ENCODE assay signal across 14 cellular contexts in the genomic region with DNA sequence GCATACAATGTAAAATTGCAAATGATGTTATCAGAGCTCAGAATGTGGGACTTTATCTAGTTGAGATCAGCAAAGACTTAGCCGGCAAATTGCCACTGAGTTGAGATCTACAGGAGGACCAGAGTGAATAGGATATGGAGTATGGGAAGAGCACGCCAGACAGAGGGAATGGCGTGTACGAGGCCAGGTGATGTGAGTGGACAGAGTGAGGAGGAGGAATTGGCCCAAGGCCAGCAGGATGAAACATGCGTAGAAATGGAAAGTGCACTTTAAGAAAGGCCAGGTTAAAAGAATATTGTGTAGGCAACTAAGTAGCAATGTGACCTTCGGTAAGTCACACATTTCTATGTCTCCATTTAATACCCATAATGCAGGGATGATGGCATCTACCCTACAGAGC.
DNase-seq lines count a peak whose midpoint lies in the region; ATAC-seq and TF ChIP-seq lines count a peak whose summit lies in the region.
"Had no signal": no experiment of that assay in that cellular context is flagged by ENCODE, and none has a peak within 500 bp of the region (broad histone marks: within the 10 kb centered on the region; RNA-seq: fewer than 3 reads in every experiment).

No MANE protein-coding gene starts in this region.

- H2BK15ac ChIP-seq in mesendoderm (replicated peaks; ENCODE audit: low read depth) = no peak overlapping the region

- TF ChIP-seq POLR2A in heart left ventricle (IDR thresholded peaks at IDR 0.05) (no peak), transverse colon (IDR thresholded peaks at IDR 0.05) (no peak)

- H2BK5ac ChIP-seq in mesendoderm (ENCODE audit: low read length) = no peak overlapping the region

- no peak overlapping the region for H3K4me3 ChIP-seq in cardiac muscle cell
- H3K4me3 ChIP-seq in heart left ventricle = no peak overlapping the region
- H3K4me3 ChIP-seq in mesendoderm (ENCODE audit: low read length) = no peak overlapping the region
- no peak overlapping the region for H3K4me3 ChIP-seq in transverse colon
- H3K4me3 ChIP-seq: BLaER1 treated with 17β-estradiol and CSF1 and Interleukin-3, amounts not matched to agents 10 nM and 100 nM; HAP-1 had no signal

- 63 to 78% (median 69%) methylated on average over 6 of the region's 6 CpGs for WGBS in heart left ventricle, 4 donors
- WGBS in mesendoderm (ENCODE audit: extremely low coverage, insufficient coverage, low lambda C conversion rate) = no CpG with 5 or more reads among the region's 6 CpGs
- 81 to 84% methylated on average over 6 of the region's 6 CpGs for WGBS in transverse colon (ENCODE audit: low coverage in 1 of 2), 2 donors

- no peak overlapping the region for H2AK5ac ChIP-seq in mesendoderm (ENCODE audit: low read length)

- intact Hi-C loops in cardiac septum (cut with DNase I) (no loop called here), heart left ventricle (cut with DNase I) (no loop called here), transverse colon (cut with DNase I; ENCODE audit: low total_unique reads) (no loop called here)

- no peaks in the 10 kb centered on the region for H3K79me2 ChIP-seq in mesendoderm (ENCODE audit: control insufficient read depth, insufficient read depth, low read length)

- H3K36me3 ChIP-seq in cardiac muscle cell (peaks cover 75% of the 10 kb centered on the region), heart left ventricle (peaks cover 0 to 86% (median 0%) of the 10 kb centered on the region in 9 donors), mesendoderm (ENCODE audit: control insufficient read depth, insufficient read depth, low read length) (no peaks in the 10 kb centered on the region), transverse colon (no peaks in the 10 kb centered on the region)
- H3K36me3 ChIP-seq: BLaER1 treated with 17β-estradiol and CSF1 and Interleukin-3, amounts not matched to agents 10 nM and 100 nM; HAP-1 had no signal

- H3K23ac ChIP-seq in mesendoderm (ENCODE audit: low read length) = no peak overlapping the region

- no peak overlapping the region for H3K56ac ChIP-seq in mesendoderm (ENCODE audit: low read length)

- no peak overlapping the region for H3K18ac ChIP-seq in mesendoderm (ENCODE audit: low read length)

- no peak overlapping the region for H2BK120ac ChIP-seq in mesendoderm (ENCODE audit: low read depth, low read length)

- H4K5ac ChIP-seq in mesendoderm (ENCODE audit: low read length) = no peak overlapping the region

- in situ Hi-C loops in transverse colon (cut with MboI; ENCODE audit: low pct_ligation_motif_present in 1 of 4, low pct_unique_long_range_greater_than_20kb in 1 of 4, low sequenced_read_pairs in 3 of 4) = no loop called here

- no peak for DNase-seq in cardiac muscle cell (ENCODE audit: low read depth in 1 of 2, low spot score in 1 of 2)
- DNase-seq in cardiac septum (ENCODE audit: low spot score) = no peak
- no peak for DNase-seq in heart left ventricle
- peak; percentile 33 for DNase-seq in mesendoderm
- no peak for DNase-seq in activated effector memory CD4-positive, alpha-beta T cell treated with Interleukin-2 at 50 U/mL for 16 hours
- no peak for DNase-seq in transverse colon
- DNase-seq: Calu3; CD8-positive, alpha-beta T cell; DMS79 treated with DMSO at 0.1 percent for 48 hours; GF-D8 had no signal

- H3K9me3 ChIP-seq in cardiac muscle cell (ENCODE audit: low read depth) (no peaks in the 10 kb centered on the region), heart left ventricle (no peaks in the 10 kb centered on the region), transverse colon (no peaks in the 10 kb centered on the region)
- H3K9me3 ChIP-seq: BLaER1 treated with 17β-estradiol and CSF1 and Interleukin-3, amounts not matched to agents 10 nM and 100 nM; HAP-1 had no signal

- TF ChIP-seq EP300 in transverse colon (IDR thresholded peaks at IDR 0.05; ENCODE audit: low read depth) = no peak

- H3K4me2 ChIP-seq in mesendoderm (ENCODE audit: low read length) = no peak overlapping the region
- H3K4me2 ChIP-seq: BLaER1 treated with 17β-estradiol and CSF1 and Interleukin-3, amounts not matched to agents 10 nM and 100 nM had no signal

- ATAC-seq in heart left ventricle (peak in 3 of 4 donors; percentile 21 to 25 (median 22)), GM21423 (IDR thresholded peaks at IDR 0.05; ENCODE audit: unreplicated experiment) (no peak)
- ATAC-seq: CD8-positive, alpha-beta T cell had no signal

- no peaks in the 10 kb centered on the region for H3K79me1 ChIP-seq in mesendoderm (ENCODE audit: low read length)

- H3K27me3 ChIP-seq in cardiac muscle cell (no peaks in the 10 kb centered on the region), heart left ventricle (no peaks in the 10 kb centered on the region), mesendoderm (ENCODE audit: insufficient read depth, low read length, poor library complexity) (no peaks in the 10 kb centered on the region), transverse colon (no peaks in the 10 kb centered on the region)
- H3K27me3 ChIP-seq: BLaER1 treated with 17β-estradiol and CSF1 and Interleukin-3, amounts not matched to agents 10 nM and 100 nM had no signal

- H3K4me1 ChIP-seq in cardiac muscle cell (ENCODE audit: low read depth) (peaks cover 6% of the 10 kb centered on the region), heart left ventricle (peaks cover 0 to 38% (median 5%) of the 10 kb centered on the region in 12 donors), mesendoderm (ENCODE audit: control insufficient read depth, low read depth, low read length) (no peaks in the 10 kb centered on the region), transverse colon (no peaks in the 10 kb centered on the region)
- H3K4me1 ChIP-seq: BLaER1 treated with 17β-estradiol and CSF1 and Interleukin-3, amounts not matched to agents 10 nM and 100 nM had no signal

- no peak overlapping the region for H3K9ac ChIP-seq in mesendoderm (ENCODE audit: low read length)
- H3K9ac ChIP-seq: BLaER1 treated with 17β-estradiol and CSF1 and Interleukin-3, amounts not matched to agents 10 nM and 100 nM had no signal

- no peak overlapping the region for H3K4ac ChIP-seq in mesendoderm (ENCODE audit: low read depth, low read length)

- H3K27ac ChIP-seq in cardiac muscle cell (peak overlapping the region; percentile 13), heart left ventricle (peak overlapping the region in 3 of 12 donors; percentile 3 to 17 (median 3)), mesendoderm (ENCODE audit: low read depth, low read length) (no peak overlapping the region), transverse colon (no peak overlapping the region)
- H3K27ac ChIP-seq: BLaER1 treated with 17β-estradiol and CSF1 and Interleukin-3, amounts not matched to agents 10 nM and 100 nM; HL-60 had no signal

- no peak overlapping the region for H4K8ac ChIP-seq in mesendoderm (ENCODE audit: low read depth, low read length)

- no peak for TF ChIP-seq CTCF in cardiac muscle cell (IDR thresholded peaks at IDR 0.05; ENCODE audit: low read depth, low read length)
- no peak for TF ChIP-seq CTCF in heart left ventricle (IDR thresholded peaks at IDR 0.05)
- TF ChIP-seq CTCF in transverse colon (IDR thresholded peaks at IDR 0.05) = no peak
